In the genomic region with DNA sequence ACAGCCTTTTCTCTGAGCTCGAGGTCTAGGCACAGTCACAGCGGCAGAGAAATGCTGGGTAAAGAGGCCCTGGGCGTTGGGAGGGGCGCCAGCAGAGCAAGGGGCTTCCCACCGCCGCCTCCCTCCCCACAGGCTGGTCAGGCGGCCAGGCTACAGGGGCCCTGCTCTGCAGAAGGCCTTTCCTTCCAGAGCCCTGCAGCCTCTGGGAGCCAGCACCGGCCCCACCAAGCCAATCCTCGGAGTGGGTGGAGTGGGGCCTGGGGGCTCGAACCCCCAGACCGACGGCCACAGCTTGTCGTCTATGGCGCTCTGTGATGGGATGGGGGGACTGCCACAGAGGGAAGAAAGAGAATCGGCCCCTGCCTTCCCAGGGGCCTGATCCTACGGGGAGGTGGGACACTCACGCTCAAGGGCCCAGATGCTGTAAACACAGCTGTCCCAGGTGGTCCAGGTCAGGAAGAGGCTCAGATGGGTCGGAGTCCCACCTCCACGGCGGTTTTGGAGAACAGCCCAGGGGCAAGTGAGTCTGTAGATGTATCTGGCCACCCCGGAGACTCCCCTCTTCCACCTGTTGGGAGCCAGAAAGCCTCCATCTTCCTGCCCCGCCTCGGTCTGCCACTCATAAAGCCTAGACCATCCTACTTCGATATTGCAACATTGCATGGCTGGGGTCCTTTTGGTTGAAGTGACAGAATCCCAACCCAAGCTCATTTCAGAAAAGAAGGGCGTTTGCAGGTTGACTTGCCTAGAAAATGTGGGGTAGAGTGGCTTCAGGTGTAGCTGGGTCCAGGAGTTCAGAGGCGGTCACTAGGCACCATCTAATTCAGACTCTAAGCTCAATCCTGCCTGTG, we compare ENCODE assay signal across 1 cellular context.
TF ChIP-seq lines count a peak whose summit lies in the region.

No MANE protein-coding gene starts in this region.

TF ChIP-seq in HepG2, 621 proteins besides CTCF, POLR2A, EP300 and RAD21:
- TF ChIP-seq EHMT2 (IDR thresholded peaks at IDR 0.05; ENCODE audit: borderline replicate concordance, low read depth, low read length) (no peak), ZNF329 (CRISPR knock-in tag; IDR thresholded peaks at IDR 0.05; ENCODE audit: low read depth) (peak; percentile 98), PHF21A (CRISPR knock-in tag; IDR thresholded peaks at IDR 0.05) (no peak), ZNF788 (CRISPR knock-in tag; IDR thresholded peaks at IDR 0.05; ENCODE audit: borderline replicate concordance) (no peak), ZNF557 (CRISPR knock-in tag; IDR thresholded peaks at IDR 0.05) (no peak)
- TF ChIP-seq, protein P1, sequence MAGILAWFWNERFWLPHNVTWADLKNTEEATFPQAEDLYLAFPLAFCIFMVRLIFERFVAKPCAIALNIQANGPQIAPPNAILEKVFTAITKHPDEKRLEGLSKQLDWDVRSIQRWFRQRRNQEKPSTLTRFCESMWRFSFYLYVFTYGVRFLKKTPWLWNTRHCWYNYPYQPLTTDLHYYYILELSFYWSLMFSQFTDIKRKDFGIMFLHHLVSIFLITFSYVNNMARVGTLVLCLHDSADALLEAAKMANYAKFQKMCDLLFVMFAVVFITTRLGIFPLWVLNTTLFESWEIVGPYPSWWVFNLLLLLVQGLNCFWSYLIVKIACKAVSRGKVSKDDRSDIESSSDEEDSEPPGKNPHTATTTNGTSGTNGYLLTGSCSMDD (CRISPR knock-in tag; IDR thresholded peaks at IDR 0.05): no peak
